Comparison of ENCODE assay signal across 14 cellular contexts in genomic region chr6:34441526-34441925, GRCh38.
"Had no signal": no experiment of that assay in that cellular context is flagged by ENCODE, and none has a peak within 500 bp of the region (broad histone marks: within the 10 kb centered on the region; RNA-seq: fewer than 3 reads in every experiment).

No MANE protein-coding gene starts in this region.

- DNase-seq: effector memory CD4-positive, alpha-beta T cell; heart left ventricle; hippocampal formation; left colon; naive thymus-derived CD4-positive, alpha-beta T cell; nucleus accumbens; ovary; small intestine; stimulated activated CD4-positive, alpha-beta T cell treated with anti-CD3 and anti-CD28 coated beads, Interleukin-12 subunit alpha, Interleukin-12 subunit beta, amount 100 ng/mL, for 4 hours; stimulated activated CD4-positive, alpha-beta T cell treated with anti-CD3 and anti-CD28 coated beads, Interleukin-2, amount 100 ng/mL, for 48 hours; tibial artery; upper lobe of left lung; uterus had no signal

- H3K4me1 ChIP-seq: heart left ventricle, right atrium auricular region, tibial artery, upper lobe of left lung, uterus had no signal

- H3K27ac ChIP-seq: heart left ventricle, ovary, right atrium auricular region, tibial artery, upper lobe of left lung, uterus had no signal

- H3K9me3 ChIP-seq: heart left ventricle, ovary, right atrium auricular region, tibial artery, upper lobe of left lung, uterus had no signal

- H3K27me3 ChIP-seq: heart left ventricle, ovary, right atrium auricular region, upper lobe of left lung, uterus had no signal

- H3K4me3 ChIP-seq: heart left ventricle, ovary, right atrium auricular region, tibial artery, upper lobe of left lung, uterus had no signal

- H3K36me3 ChIP-seq: heart left ventricle, ovary, right atrium auricular region, tibial artery, upper lobe of left lung, uterus had no signal
